25 cellular contexts compared by ENCODE assay signal in genomic region chr4:110851989-110852388, GRCh38.
"Had no signal": no experiment of that assay in that cellular context is flagged by ENCODE, and none has a peak within 500 bp of the region (broad histone marks: within the 10 kb centered on the region; RNA-seq: fewer than 3 reads in every experiment).

No MANE protein-coding gene starts in this region.

- H3K4me1 ChIP-seq: left lung, lower lobe of right lung, spleen, tibial nerve, upper lobe of left lung, vagina had no signal

- H3K27ac Mint-ChIP-seq: naive thymus-derived CD4-positive, alpha-beta T cell; natural killer cell treated with Interleukin-12 subunit alpha and Interleukin-12 subunit beta and Interleukin-15 and Interleukin-18, amount 100 ng/mL, for 72 hours; progenitor cell of endocrine pancreas; stimulated activated memory B cell treated with anti-CD40 and anti-IgM and Interleukin-4, amounts not matched to agents 10 μg/mL and 1 μg/mL and 100 μg/mL, for 72 hours; stimulated activated naive CD8-positive, alpha-beta T cell treated with anti-CD3 and anti-CD28 coated beads, Interleukin-15, amount 100 ng/mL, for 72 hours had no signal

- H3K36me3 ChIP-seq: left lung, lower lobe of right lung, ovary, spleen, tibial nerve, upper lobe of left lung, vagina had no signal

- ATAC-seq: left lung; lower lobe of right lung; naive thymus-derived CD4-positive, alpha-beta T cell; natural killer cell treated with Interleukin-12 subunit alpha and Interleukin-12 subunit beta and Interleukin-15 and Interleukin-18, amount 100 ng/mL, for 72 hours; right cardiac atrium; sciatic nerve; stimulated activated memory B cell treated with anti-CD40 and anti-IgM and Interleukin-4, amounts not matched to agents 10 μg/mL and 1 μg/mL and 100 μg/mL, for 72 hours; stimulated activated naive CD8-positive, alpha-beta T cell treated with anti-CD3 and anti-CD28 coated beads, Interleukin-15, amount 100 ng/mL, for 72 hours had no signal

- DNase-seq: hippocampal formation; kidney glomerular epithelial cell; left cardiac atrium; left lung; lower lobe of right lung; mammary epithelial cell; mesenchymal stem cell; naive thymus-derived CD4-positive, alpha-beta T cell; ovary; retina; right cardiac atrium; spleen; stimulated activated CD4-positive, alpha-beta T cell treated with anti-CD3 and anti-CD28 coated beads, Interleukin-4, amount 100 ng/mL, for 24 hours; stimulated activated naive CD4-positive, alpha-beta T cell treated with Interleukin-2 at 50 U/mL for 16 hours; stimulated activated naive CD8-positive, alpha-beta T cell treated with anti-CD3 and anti-CD28 coated beads, Interleukin-15, amount 100 ng/mL, for 72 hours; substantia nigra; upper lobe of left lung had no signal

- H3K27me3 ChIP-seq: left lung, ovary, spleen, tibial nerve, upper lobe of left lung, vagina had no signal

- H3K9me3 Mint-ChIP-seq: stimulated activated naive CD8-positive, alpha-beta T cell treated with anti-CD3 and anti-CD28 coated beads, Interleukin-15, amount 100 ng/mL, for 72 hours had no signal

- H3K4me3 Mint-ChIP-seq: naive thymus-derived CD4-positive, alpha-beta T cell; natural killer cell treated with Interleukin-12 subunit alpha and Interleukin-12 subunit beta and Interleukin-15 and Interleukin-18, amount 100 ng/mL, for 72 hours; stimulated activated memory B cell treated with anti-CD40 and anti-IgM and Interleukin-4, amounts not matched to agents 10 μg/mL and 1 μg/mL and 100 μg/mL, for 72 hours; stimulated activated naive CD8-positive, alpha-beta T cell treated with anti-CD3 and anti-CD28 coated beads, Interleukin-15, amount 100 ng/mL, for 72 hours had no signal

- H3K4me3 ChIP-seq: left lung, lower lobe of right lung, ovary, skin epidermis, spleen, tibial nerve, upper lobe of left lung, vagina had no signal

- H3K9me3 ChIP-seq: left lung, lower lobe of right lung, ovary, spleen, tibial nerve, upper lobe of left lung, vagina had no signal

- H3K36me3 Mint-ChIP-seq: naive thymus-derived CD4-positive, alpha-beta T cell; natural killer cell treated with Interleukin-12 subunit alpha and Interleukin-12 subunit beta and Interleukin-15 and Interleukin-18, amount 100 ng/mL, for 72 hours; stimulated activated memory B cell treated with anti-CD40 and anti-IgM and Interleukin-4, amounts not matched to agents 10 μg/mL and 1 μg/mL and 100 μg/mL, for 72 hours had no signal

- FAIRE-seq: keratinocyte had no signal

- H3K27ac ChIP-seq: left lung, lower lobe of right lung, ovary, skin epidermis, spleen, tibial nerve, upper lobe of left lung, vagina had no signal

- H3K4me1 Mint-ChIP-seq: naive thymus-derived CD4-positive, alpha-beta T cell; stimulated activated memory B cell treated with anti-CD40 and anti-IgM and Interleukin-4, amounts not matched to agents 10 μg/mL and 1 μg/mL and 100 μg/mL, for 72 hours; stimulated activated naive CD8-positive, alpha-beta T cell treated with anti-CD3 and anti-CD28 coated beads, Interleukin-15, amount 100 ng/mL, for 72 hours had no signal
